7 cellular contexts compared by ENCODE assay signal in genomic region chr10:69317175-69318086, GRCh38. TPM values are rescaled to one million over a fixed set of nuclear protein-coding genes. Genes with fewer than 3 reads are reported as not detected.
A peak's percentile ranks its signal among the peaks of the same experiment; 100 is the strongest.
DNase-seq lines count a peak whose midpoint lies in the region; ATAC-seq and TF ChIP-seq lines count a peak whose summit lies in the region.

No MANE protein-coding gene starts in this region.

- no peaks in the 10 kb centered on the region for H3K9me3 Mint-ChIP-seq in neural progenitor cell

- H3K27ac ChIP-seq in ectodermal cell (ENCODE audit: insufficient read depth, low read depth, low read length, poor library complexity, severe bottlenecking) (no peak overlapping the region), neural progenitor cell (no peak overlapping the region)

- H3K27ac Mint-ChIP-seq in neural progenitor cell, result no peak overlapping the region

- H3K4me1 ChIP-seq in HAP-1 (peaks cover 22% of the 10 kb centered on the region), ectodermal cell (ENCODE audit: control insufficient read depth, insufficient read depth, low read length) (peaks cover 10% of the 10 kb centered on the region), neural progenitor cell (peaks cover 18% of the 10 kb centered on the region)

- no peaks in the 10 kb centered on the region for H3K9me3 ChIP-seq in HAP-1
- H3K9me3 ChIP-seq in ectodermal cell (ENCODE audit: control insufficient read depth, low read length), result no peaks in the 10 kb centered on the region
- no peaks in the 10 kb centered on the region for H3K9me3 ChIP-seq in neural progenitor cell (ENCODE audit: low read depth)

- H4K20me1 ChIP-seq in neural progenitor cell (ENCODE audit: low read depth), result peaks cover 20% of the 10 kb centered on the region

- H3K36me3 ChIP-seq in HAP-1 (replicated peaks) (peaks cover 5% of the 10 kb centered on the region; the same call in 1 of the 2 replicates), ectodermal cell (ENCODE audit: control insufficient read depth, insufficient read depth, low read length) (no peaks in the 10 kb centered on the region), neural progenitor cell (no peaks in the 10 kb centered on the region)

- peak overlapping the region; percentile 86 for H3K4me3 ChIP-seq in HAP-1
- H3K4me3 ChIP-seq in ectodermal cell (ENCODE audit: insufficient read depth, low read depth, low read length), result peak overlapping the region; percentile 62
- H3K4me3 ChIP-seq in neural progenitor cell, result peak overlapping the region; percentile 93

- H2AFZ ChIP-seq in neural progenitor cell (replicated peaks), result peak overlapping the region; percentile 94

- H3K4me3 Mint-ChIP-seq in neural progenitor cell, result peak overlapping the region; percentile 82

- peaks cover 10% of the 10 kb centered on the region for H3F3A ChIP-seq in neural progenitor cell (ENCODE audit: low read depth)

- TF ChIP-seq CTCF in neural progenitor cell (IDR thresholded peaks at IDR 0.05), result no peak

- DNase-seq in HAP-1 (ENCODE audit: low spot score in 2 of 2) (no peak), OCI-M1 (lab: John Stamatoyannopoulos, UW) (peak; percentile 94), neural progenitor cell (ENCODE audit: low spot score) (no peak)
- DNase-seq in activated CD4-positive, CD25-positive, alpha-beta regulatory T cell treated with anti-CD3 and anti-CD28 coated beads, Interleukin-2, amount 50 U/mL, for 72 hours, result no peak
- DNase-seq in effector CD4-positive, alpha-beta T cell, result no peak

- peaks cover 12% of the 10 kb centered on the region for H3K27me3 Mint-ChIP-seq in neural progenitor cell (ENCODE audit: insufficient read depth, low read depth)

- in situ Hi-C loops in HAP-1 (cut with MboI; ENCODE audit: low sequenced_read_pairs), result no loop called here

- peaks cover 29% of the 10 kb centered on the region for H3K4me1 Mint-ChIP-seq in neural progenitor cell

- no peak overlapping the region for H3K9ac ChIP-seq in neural progenitor cell

- WGBS in ectodermal cell, 2 experiments, result 70 to 73% methylated on average over 10 of the region's 10 CpGs

- H3K36me3 Mint-ChIP-seq in neural progenitor cell, result no peaks in the 10 kb centered on the region

- peak; percentile 50 for ATAC-seq in GM18499 (IDR thresholded peaks at IDR 0.05; ENCODE audit: insufficient read depth, unreplicated experiment)

- H3K4me2 ChIP-seq in neural progenitor cell, result peak overlapping the region; percentile 89

- peaks cover 35% of the 10 kb centered on the region for H3K79me2 ChIP-seq in neural progenitor cell (ENCODE audit: low read depth)

- H3K27me3 ChIP-seq in HAP-1 (ENCODE audit: low read depth) (no peaks in the 10 kb centered on the region), ectodermal cell (ENCODE audit: control insufficient read depth, insufficient read depth, low read length, poor library complexity, severe bottlenecking) (no peaks in the 10 kb centered on the region), neural progenitor cell (no peaks in the 10 kb centered on the region)

RNA-seq across cellular contexts. Expression of gene HK1, which starts 39.1 kb away (rescaled TPM):
- 52.8 TPM for polyA plus RNA-seq in ectodermal cell (2013, experiment 1 of 4)
- polyA plus RNA-seq in ectodermal cell (2013, experiment 2 of 4), result 52.6 TPM
- 36.4 TPM for polyA plus RNA-seq in ectodermal cell (2013, experiment 3 of 4)
- polyA plus RNA-seq in ectodermal cell (2013, experiment 4 of 4), result 37.9 TPM
- total RNA-seq in neural progenitor cell (ENCODE audit: low replicate concordance), result 30.1 and 45.8 TPM in 2 replicates
